Comparison of ENCODE assay signal across 1 cellular context in the genomic region with DNA sequence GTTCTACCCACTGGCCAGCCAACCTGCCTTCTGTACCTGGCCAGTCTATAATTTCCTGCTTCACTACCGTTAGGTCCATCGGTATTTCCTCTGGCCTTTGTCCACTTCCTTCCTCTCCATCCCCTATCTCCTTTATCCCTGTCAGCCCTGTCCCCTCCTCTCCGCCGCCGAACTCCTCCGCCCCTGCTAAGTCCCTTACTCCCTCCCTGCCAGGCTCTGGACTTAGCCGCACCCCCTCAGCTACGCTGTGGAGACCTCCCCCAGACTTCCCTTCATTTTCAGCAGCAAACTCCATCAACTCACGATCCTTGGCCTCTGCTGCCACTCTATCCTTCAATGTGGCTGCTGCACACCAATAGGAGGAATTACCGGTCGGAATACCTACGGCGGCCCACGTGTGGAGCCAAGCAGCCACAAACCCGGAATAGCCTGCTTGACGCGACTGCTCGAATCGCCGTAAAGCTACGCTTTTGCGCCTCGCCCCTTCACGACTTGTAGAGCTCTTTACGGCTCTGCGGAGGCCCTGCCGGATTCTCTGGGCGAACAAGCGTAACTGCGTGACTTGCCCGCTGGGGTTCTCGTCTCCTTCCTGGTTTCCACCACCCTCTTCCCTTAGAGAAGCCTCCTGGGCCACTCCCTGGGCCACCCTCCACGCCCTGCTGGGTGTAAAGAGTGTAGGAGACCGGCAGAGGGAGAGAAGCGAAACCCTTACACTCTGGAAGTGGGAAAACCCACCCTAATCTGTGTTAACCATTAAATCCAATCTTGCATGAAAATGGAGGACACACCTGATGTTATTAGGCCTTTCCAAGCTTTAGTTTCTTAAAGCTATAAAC.
TF ChIP-seq lines count a peak whose summit lies in the region.

A gene with protein sequence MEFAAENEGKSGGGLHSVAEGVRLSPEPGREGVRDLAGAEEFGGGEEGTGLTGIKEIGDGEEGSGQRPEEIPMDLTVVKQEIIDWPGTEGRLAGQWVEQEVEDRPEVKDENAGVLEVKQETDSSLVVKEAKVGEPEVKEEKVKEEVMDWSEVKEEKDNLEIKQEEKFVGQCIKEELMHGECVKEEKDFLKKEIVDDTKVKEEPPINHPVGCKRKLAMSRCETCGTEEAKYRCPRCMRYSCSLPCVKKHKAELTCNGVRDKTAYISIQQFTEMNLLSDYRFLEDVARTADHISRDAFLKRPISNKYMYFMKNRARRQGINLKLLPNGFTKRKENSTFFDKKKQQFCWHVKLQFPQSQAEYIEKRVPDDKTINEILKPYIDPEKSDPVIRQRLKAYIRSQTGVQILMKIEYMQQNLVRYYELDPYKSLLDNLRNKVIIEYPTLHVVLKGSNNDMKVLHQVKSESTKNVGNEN (minus strand): TSS at position 444 of the 836 bp plus-strand sequence. CDS start 149 bp downstream, at position 295.

TF ChIP-seq in neural cell, 6 proteins besides CTCF, POLR2A, EP300 and RAD21:
- TF ChIP-seq REST (IDR thresholded peaks at IDR 0.05; ENCODE audit: borderline replicate concordance) (peak; percentile 82), SMC3 (conservative IDR thresholded peaks at IDR 0.05; ENCODE audit: poor library complexity) (peak; percentile 45), TAF1 (IDR thresholded peaks at IDR 0.05; ENCODE audit: low read depth) (peak; percentile 92), MXI1 (conservative IDR thresholded peaks at IDR 0.05; ENCODE audit: poor library complexity, severe bottlenecking) (peak; percentile 98), EZH2 (IDR thresholded peaks at IDR 0.05; ENCODE audit: borderline replicate concordance, insufficient read depth, low read length, poor library complexity, severe bottlenecking) (no peak), POLR2AphosphoS5 (IDR thresholded peaks at IDR 0.05) (peak; percentile 88)
